ENCODE assay signal across 16 cellular contexts in the genomic region with DNA sequence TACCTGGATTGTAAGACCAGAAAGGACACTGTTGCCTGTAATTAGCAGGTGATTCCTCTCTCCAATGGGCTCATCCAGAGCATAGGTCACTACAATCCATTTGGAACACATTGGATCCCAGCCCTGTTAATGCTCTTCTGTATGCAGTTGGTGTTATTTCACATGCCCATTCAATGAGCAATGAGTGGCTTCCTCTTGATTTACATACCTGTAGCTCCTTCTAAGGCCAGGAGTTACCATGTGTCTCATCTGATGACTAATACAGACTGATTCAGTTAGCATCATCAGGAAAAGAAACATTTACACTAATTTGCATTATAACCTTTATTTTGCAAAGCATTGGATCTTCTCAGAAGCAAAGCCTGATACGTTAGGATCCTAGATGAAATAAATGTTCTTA.
"Had no signal": no experiment of that assay in that cellular context is flagged by ENCODE, and none has a peak within 500 bp of the region (broad histone marks: within the 10 kb centered on the region; RNA-seq: fewer than 3 reads in every experiment).

No MANE protein-coding gene starts in this region.

- DNase-seq: activated CD4-positive, alpha-beta memory T cell treated with anti-CD3 and anti-CD28 coated beads, Interleukin-2, amount 10 ng/mL, durations not matched to agents 7 days and 5 days; activated CD4-positive, CD25-positive, alpha-beta regulatory T cell treated with anti-CD3 and anti-CD28 coated beads, Interleukin-2, amount 50 U/mL, for 72 hours; activated naive CD4-positive, alpha-beta T cell; effector memory CD4-positive, alpha-beta T cell; erythroblast; glutamatergic neuron; immature natural killer cell; left lung; mesenchymal stem cell; sigmoid colon; stimulated activated CD4-positive, alpha-beta T cell treated with anti-CD3 and anti-CD28 coated beads, Interleukin-12 subunit alpha, Interleukin-12 subunit beta, amount 100 ng/mL, for 4 hours; stimulated activated naive CD8-positive, alpha-beta T cell treated with anti-CD3 and anti-CD28 coated beads, Interleukin-15, Interleukin-2, amounts not matched to agents 100 U/mL and 50 U/mL, for 24 hours; T-helper 9 cell; upper lobe of left lung had no signal

- H3K27ac ChIP-seq: left lung, sigmoid colon, suprapubic skin, upper lobe of left lung had no signal

- ATAC-seq: left lung; stimulated activated naive CD8-positive, alpha-beta T cell treated with anti-CD3 and anti-CD28 coated beads, Interleukin-15, Interleukin-2, amounts not matched to agents 100 U/mL and 50 U/mL, for 24 hours had no signal

- H3K27ac Mint-ChIP-seq: activated CD4-positive, alpha-beta memory T cell treated with anti-CD3 and anti-CD28 coated beads, Interleukin-2, amount 10 ng/mL, durations not matched to agents 7 days and 5 days; immature natural killer cell had no signal

- H3K4me3 Mint-ChIP-seq: activated CD4-positive, alpha-beta memory T cell treated with anti-CD3 and anti-CD28 coated beads, Interleukin-2, amount 10 ng/mL, durations not matched to agents 7 days and 5 days; central memory CD8-positive, alpha-beta T cell; immature natural killer cell had no signal

- H3K36me3 Mint-ChIP-seq: immature natural killer cell had no signal

- H3K4me1 Mint-ChIP-seq: activated CD4-positive, alpha-beta memory T cell treated with anti-CD3 and anti-CD28 coated beads, Interleukin-2, amount 10 ng/mL, durations not matched to agents 7 days and 5 days; central memory CD8-positive, alpha-beta T cell; immature natural killer cell had no signal

- H3K9me3 Mint-ChIP-seq: activated CD4-positive, alpha-beta memory T cell treated with anti-CD3 and anti-CD28 coated beads, Interleukin-2, amount 10 ng/mL, durations not matched to agents 7 days and 5 days; central memory CD8-positive, alpha-beta T cell; immature natural killer cell had no signal
